In the genomic region with DNA sequence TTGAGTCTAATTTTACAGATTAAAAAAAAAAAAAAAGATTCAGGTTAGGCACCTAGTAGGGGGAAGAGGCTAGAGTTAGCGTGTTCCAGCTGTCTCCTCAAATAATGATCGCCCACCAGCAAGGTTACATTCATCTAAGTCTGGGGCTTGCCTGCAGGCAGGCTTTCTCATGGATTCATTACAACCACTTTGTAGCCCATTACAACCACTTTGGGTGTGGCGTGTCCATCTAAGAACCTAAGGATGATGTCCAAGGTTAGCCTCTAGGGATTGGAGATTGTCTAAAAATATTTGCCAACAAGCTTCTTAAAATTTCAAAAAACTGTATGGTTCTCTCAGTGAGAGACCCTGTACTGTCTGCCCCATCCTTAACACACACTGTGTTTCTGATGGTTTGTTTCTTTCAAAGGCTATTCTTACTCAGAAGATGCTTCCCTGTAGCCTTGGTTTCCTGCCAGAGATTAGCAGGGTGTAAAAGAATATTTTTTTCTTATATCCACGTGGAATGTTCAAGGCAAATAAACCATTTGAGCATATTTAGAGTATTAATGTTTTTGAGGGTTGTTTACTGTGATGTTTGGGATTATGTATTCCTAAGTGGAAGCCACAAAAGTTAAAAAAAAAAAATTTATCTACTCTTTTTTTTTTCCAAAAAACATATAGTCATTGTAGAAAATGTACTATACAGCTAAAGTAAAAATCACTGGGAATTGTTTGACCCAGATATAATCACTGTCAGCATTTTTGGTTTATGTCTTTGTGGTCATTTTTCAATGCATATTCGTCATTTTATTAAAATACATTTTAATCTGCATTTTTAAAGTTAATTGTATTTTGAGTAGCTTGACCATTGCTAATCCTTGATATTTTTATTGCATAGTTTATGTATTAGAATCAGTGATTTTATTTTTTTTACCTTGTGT, we compare ENCODE assay signal across 8 cellular contexts. TPM values are rescaled to one million over a fixed set of nuclear protein-coding genes. Genes with fewer than 3 reads are reported as not detected.
DNase-seq lines count a peak whose midpoint lies in the region; ATAC-seq and TF ChIP-seq lines count a peak whose summit lies in the region.

No MANE protein-coding gene starts in this region.

- WGBS in esophagus muscularis mucosa: 27% methylated on average over 5 of the region's 5 CpGs
- WGBS in psoas muscle, 3 donors: 37 to 42% (median 37%) methylated on average over 5 of the region's 5 CpGs

- TF ChIP-seq POLR2A in esophagus muscularis mucosa (IDR thresholded peaks at IDR 0.05; ENCODE audit: low read depth): no peak

- H3K36me3 ChIP-seq in H7 (replicated peaks; ENCODE audit: control insufficient read depth, insufficient read depth, low read length): no peaks in the 10 kb centered on the region; the same call in none of the 2 replicates
- peaks cover 0 to 16% (median 3%) of the 10 kb centered on the region in 4 donors for H3K36me3 ChIP-seq in esophagus muscularis mucosa
- H3K36me3 ChIP-seq in psoas muscle (ENCODE audit: insufficient read depth in 1 of 2, low read depth in 1 of 2): peaks cover 0 to 6% of the 10 kb centered on the region in 2 donors

- ATAC-seq in psoas muscle: no peak
- ATAC-seq in GM21825 (IDR thresholded peaks at IDR 0.05; ENCODE audit: unreplicated experiment): no peak

- TF ChIP-seq CTCF in esophagus muscularis mucosa (IDR thresholded peaks at IDR 0.05) (no peak), psoas muscle (IDR thresholded peaks at IDR 0.05) (no peak)

- intact Hi-C loops in esophagus muscularis mucosa (cut with DNase I): no loop called here
- intact Hi-C loops in psoas muscle (cut with DNase I): loop anchor here (10.0 kb wide), 2 partner anchors 261 to 349 kb away; partner anchors contain the start of gene ZNF839 (in 2 of the 2)

- H3K9me3 ChIP-seq in esophagus muscularis mucosa: no peaks in the 10 kb centered on the region
- no peaks in the 10 kb centered on the region for H3K9me3 ChIP-seq in psoas muscle

- DNase-seq in H7 (peak; percentile 48), RPMI7951 (ENCODE audit: low read depth) (peak; percentile 29), esophagus muscularis mucosa (ENCODE audit: extremely low spot score) (no peak), psoas muscle (no peak), SKM-1 treated with dmso at 0.1 percent for 144 hours (lab: John Stamatoyannopoulos, UW; ENCODE audit: unreplicated experiment) (no peak), cerebellar nuclear complex (lab: John Stamatoyannopoulos, UW) (no peak)
- DNase-seq in stimulated activated naive CD4-positive, alpha-beta T cell treated with Interleukin-2 at 50 U/mL for 16 hours (lab: John Stamatoyannopoulos, UW): no peak

- H3K4me1 ChIP-seq in esophagus muscularis mucosa (peaks cover 44 to 80% (median 71%) of the 10 kb centered on the region in 4 donors), psoas muscle (peaks cover 36% of the 10 kb centered on the region)

- H3K27me3 ChIP-seq in H7 (ENCODE audit: control insufficient read depth, insufficient read depth, low read length) (peaks cover 6% of the 10 kb centered on the region), esophagus muscularis mucosa (no peaks in the 10 kb centered on the region), psoas muscle (ENCODE audit: insufficient read depth in 3 of 3, low read length in 2 of 3) (no peaks in the 10 kb centered on the region)

- no peak for TF ChIP-seq EP300 in esophagus muscularis mucosa (IDR thresholded peaks at IDR 0.05)

- H3K4me3 ChIP-seq in H7 (ENCODE audit: insufficient read depth, low read depth, low read length): peak overlapping the region; percentile 99
- H3K4me3 ChIP-seq in esophagus muscularis mucosa: peak overlapping the region; percentile 97 to 100 (median 100)
- peak overlapping the region; percentile 98 for H3K4me3 ChIP-seq in psoas muscle

- H3K27ac ChIP-seq in esophagus muscularis mucosa (replicated peaks in 1 of 4): peak overlapping the region; percentile 98 to 99 (median 99)
- peak overlapping the region; percentile 96 for H3K27ac ChIP-seq in psoas muscle

RNA-seq across cellular contexts. Expression of gene DYNC1H1, which starts 1.7 kb away (rescaled TPM):
- 210 and 226 TPM in 2 replicates for total RNA-seq in H7 (2014; rRNA removed; shearing (Covaris generic))
- 167 and 171 TPM in 2 replicates for total RNA-seq in RPMI7951 (2014; rRNA removed; shearing (Covaris generic))
- total RNA-seq in esophagus muscularis mucosa: 100 to 1,000 TPM; 608 to 897 (median 728) TPM
- total RNA-seq in psoas muscle: 100 to 1,000 TPM; 332 to 634 (median 549) TPM
- polyA plus RNA-seq in psoas muscle: 100 to 1,000 TPM; 117 to 306 (median 228) TPM

Comparison
In these comparisons a context has a peak if more than half of its experiments do, and no peak if none do; other contexts are left out.
1. DNase-seq: peak in H7 (single experiment) and RPMI7951 (single experiment); none in esophagus muscularis mucosa (single experiment), psoas muscle (0 of 2), SKM-1 treated with dmso at 0.1 percent for 144 hours (single experiment), cerebellar nuclear complex (0 of 2) and stimulated activated naive CD4-positive, alpha-beta T cell treated with Interleukin-2 at 50 U/mL for 16 hours (single experiment).
2. Peak in every context shown above with its lines, with median percentiles within 50 percentile points of each other: H3K4me3 ChIP-seq.